In genomic region chr10:33335800-33336605, GRCh38 we compare ENCODE assay signal across 8 cellular contexts. TPM values are rescaled to one million over a fixed set of nuclear protein-coding genes. Genes with fewer than 3 reads are reported as not detected.
DNase-seq lines count a peak whose midpoint lies in the region; ATAC-seq lines count a peak whose summit lies in the region.

No MANE protein-coding gene starts in this region.

- no peaks in the 10 kb centered on the region for H3K9me3 Mint-ChIP-seq in activated CD4-positive, alpha-beta T cell treated with anti-CD3 and anti-CD28 coated beads for 36 hours (ENCODE audit: low read depth)
- H3K9me3 Mint-ChIP-seq in activated CD4-positive, alpha-beta T cell treated with anti-CD3 and anti-CD28 coated beads, Interleukin-2, amount 10 ng/mL, durations not matched to agents 7 days and 5 days = no peaks in the 10 kb centered on the region

- CTCF ChIA-PET in activated CD4-positive, alpha-beta T cell treated with anti-CD3 and anti-CD28 coated beads for 36 hours (lab: Charles Lee) = interaction anchor here (0.6 kb wide), 1 partner anchor 1749 kb away, joined by 3 read pairs; no protein-coding TSS in a partner anchor
- CTCF ChIA-PET in activated CD4-positive, alpha-beta T cell treated with anti-CD3 and anti-CD28 coated beads, Interleukin-2, amount 10 ng/mL, durations not matched to agents 7 days and 5 days (lab: Charles Lee) = interaction anchor here (0.5 kb wide), 1 partner anchor 266 kb away, joined by 3 read pairs; no protein-coding TSS in a partner anchor

- intact Hi-C loops in activated CD4-positive, alpha-beta T cell treated with anti-CD3 and anti-CD28 coated beads for 36 hours (cut with DNase I, micrococcal nuclease) = loop anchor here (10.0 kb wide), 4 partner anchors 89 to 789 kb away; no protein-coding TSS in a partner anchor

- no peak overlapping the region for H3K27ac Mint-ChIP-seq in activated CD4-positive, alpha-beta T cell treated with anti-CD3 and anti-CD28 coated beads for 36 hours
- H3K27ac Mint-ChIP-seq in activated CD4-positive, alpha-beta T cell treated with anti-CD3 and anti-CD28 coated beads, Interleukin-2, amount 10 ng/mL, durations not matched to agents 7 days and 5 days = no peak overlapping the region
- H3K27ac Mint-ChIP-seq in T-helper 17 cell = no peak overlapping the region

- ATAC-seq in activated CD4-positive, alpha-beta T cell treated with anti-CD3 and anti-CD28 coated beads for 36 hours = no peak
- ATAC-seq in T-helper 17 cell = no peak
- no peak for ATAC-seq in GM18520 (IDR thresholded peaks at IDR 0.05; ENCODE audit: unreplicated experiment)

- H3K36me3 Mint-ChIP-seq in activated CD4-positive, alpha-beta T cell treated with anti-CD3 and anti-CD28 coated beads for 36 hours (ENCODE audit: low read depth) = no peaks in the 10 kb centered on the region
- no peaks in the 10 kb centered on the region for H3K36me3 Mint-ChIP-seq in activated CD4-positive, alpha-beta T cell treated with anti-CD3 and anti-CD28 coated beads, Interleukin-2, amount 10 ng/mL, durations not matched to agents 7 days and 5 days (ENCODE audit: low read depth)
- H3K36me3 Mint-ChIP-seq in T-helper 17 cell (ENCODE audit: low read depth) = no peaks in the 10 kb centered on the region

- H3K9me3 ChIP-seq in T-helper 17 cell (ENCODE audit: control insufficient read depth, low read length, poor library complexity, severe bottlenecking) = no peaks in the 10 kb centered on the region
- no peaks in the 10 kb centered on the region for H3K9me3 ChIP-seq in esophagus (ENCODE audit: control insufficient read depth in 2 of 2, insufficient read depth in 1 of 2, low read depth in 1 of 2, low read length in 1 of 2)

- peaks cover 13% of the 10 kb centered on the region for H3K4me1 Mint-ChIP-seq in activated CD4-positive, alpha-beta T cell treated with anti-CD3 and anti-CD28 coated beads for 36 hours
- H3K4me1 Mint-ChIP-seq in activated CD4-positive, alpha-beta T cell treated with anti-CD3 and anti-CD28 coated beads, Interleukin-2, amount 10 ng/mL, durations not matched to agents 7 days and 5 days = peaks cover 15% of the 10 kb centered on the region
- H3K4me1 Mint-ChIP-seq in T-helper 17 cell = peaks cover 15% of the 10 kb centered on the region

- 1% methylated on average over 44 to 53 of the region's 53 CpGs for WGBS in esophagus, 2 donors

- peaks cover 2 to 7% of the 10 kb centered on the region in 2 donors for H3K4me1 ChIP-seq in esophagus (ENCODE audit: control insufficient read depth in 2 of 2, insufficient read depth in 2 of 2, low read length in 1 of 2)

- peak overlapping the region; percentile 36 for H3K4me3 Mint-ChIP-seq in activated CD4-positive, alpha-beta T cell treated with anti-CD3 and anti-CD28 coated beads for 36 hours
- H3K4me3 Mint-ChIP-seq in activated CD4-positive, alpha-beta T cell treated with anti-CD3 and anti-CD28 coated beads, Interleukin-2, amount 10 ng/mL, durations not matched to agents 7 days and 5 days = no peak overlapping the region
- peak overlapping the region; percentile 91 for H3K4me3 Mint-ChIP-seq in T-helper 17 cell

- in situ Hi-C loops in G401 (cut with HindIII; ENCODE audit: low sequenced_read_pairs) = no loop called here

- POLR2A ChIA-PET in activated CD4-positive, alpha-beta T cell treated with anti-CD3 and anti-CD28 coated beads for 36 hours (lab: Charles Lee) = no interaction called here
- POLR2A ChIA-PET in activated CD4-positive, alpha-beta T cell treated with anti-CD3 and anti-CD28 coated beads, Interleukin-2, amount 10 ng/mL, durations not matched to agents 7 days and 5 days (lab: Charles Lee) = no interaction called here

- peak overlapping the region; percentile 81 to 85 for H3K27ac ChIP-seq in esophagus (ENCODE audit: low read depth in 2 of 2, low read length in 1 of 2)

- peak overlapping the region; percentile 63 to 94 for H3K4me3 ChIP-seq in esophagus (ENCODE audit: low read depth in 1 of 2, low read length in 2 of 2)

- H3K27me3 ChIP-seq in esophagus (ENCODE audit: control insufficient read depth in 1 of 2, insufficient read depth in 2 of 2, low read length in 2 of 2) = no peaks in the 10 kb centered on the region

- DNase-seq in activated CD4-positive, alpha-beta T cell treated with anti-CD3 and anti-CD28 coated beads for 36 hours = peak; percentile 13
- no peak for DNase-seq in activated CD4-positive, alpha-beta T cell treated with anti-CD3 and anti-CD28 coated beads, Interleukin-2, amount 10 ng/mL, durations not matched to agents 7 days and 5 days
- no peak for DNase-seq in T-helper 17 cell
- DNase-seq in mucosa of gallbladder (ENCODE audit: low spot score) = peak; percentile 87
- DNase-seq in G401 (ENCODE audit: low spot score) = no peak
- DNase-seq in COLO829 (ENCODE audit: low spot score) = no peak

- peaks cover 62% of the 10 kb centered on the region for H3K27me3 Mint-ChIP-seq in activated CD4-positive, alpha-beta T cell treated with anti-CD3 and anti-CD28 coated beads for 36 hours
- H3K27me3 Mint-ChIP-seq in activated CD4-positive, alpha-beta T cell treated with anti-CD3 and anti-CD28 coated beads, Interleukin-2, amount 10 ng/mL, durations not matched to agents 7 days and 5 days = peaks cover 77% of the 10 kb centered on the region
- H3K27me3 Mint-ChIP-seq in T-helper 17 cell = peaks cover 48% of the 10 kb centered on the region

- no peaks in the 10 kb centered on the region for H3K36me3 ChIP-seq in esophagus (ENCODE audit: control insufficient read depth in 2 of 2, insufficient read depth in 2 of 2, low read length in 1 of 2)

RNA-seq across cellular contexts. Expression of gene NRP1, which starts 1.5 kb away (rescaled TPM):
- total RNA-seq in activated CD4-positive, alpha-beta T cell treated with anti-CD3 and anti-CD28 coated beads for 36 hours = under 1 TPM; 0.21 to 0.44 TPM
- under 1 TPM; 0.40 TPM for total RNA-seq in activated CD4-positive, alpha-beta T cell treated with anti-CD3 and anti-CD28 coated beads, Interleukin-2, amount 10 ng/mL, durations not matched to agents 7 days and 5 days
- total RNA-seq in T-helper 17 cell (under 1 TPM; 0.15 to 0.47 TPM), mucosa of gallbladder (76.2 TPM)
- 1 to 10 TPM; 2.6 to 4.6 TPM for polyA plus RNA-seq in esophagus
- total RNA-seq in G401 (2014; rRNA removed; shearing (Covaris generic)) = 4.0 and 17.1 TPM in 2 replicates

Comparison
In these comparisons a context has a peak if more than half of its experiments do, and no peak if none do; other contexts are left out.
1. DNase-seq: peak in activated CD4-positive, alpha-beta T cell treated with anti-CD3 and anti-CD28 coated beads for 36 hours (single experiment) and mucosa of gallbladder (single experiment); none in activated CD4-positive, alpha-beta T cell treated with anti-CD3 and anti-CD28 coated beads, Interleukin-2, amount 10 ng/mL, durations not matched to agents 7 days and 5 days (single experiment), T-helper 17 cell (0 of 3), G401 (single experiment) and COLO829 (single experiment).